In genomic region chrX:13487731-13488505, GRCh38 we compare ENCODE assay signal across 8 cellular contexts.
DNase-seq lines count a peak whose midpoint lies in the region; ATAC-seq and TF ChIP-seq lines count a peak whose summit lies in the region.

No MANE protein-coding gene starts in this region.

- peak; percentile 65 for DNase-seq in CD1c-positive myeloid dendritic cell (ENCODE audit: extremely low spot score)
- DNase-seq in M059J (ENCODE audit: low read depth): peak; percentile 88
- peak; percentile 61 for DNase-seq in SK-MEL-5 (ENCODE audit: low read depth, low spot score)
- peak; percentile 77 for DNase-seq in brain microvascular endothelial cell
- DNase-seq in gastrocnemius medialis: no peak
- DNase-seq in effector CD8-positive, alpha-beta T cell (lab: John Stamatoyannopoulos, UW): no peak

- TF ChIP-seq CTCF in brain microvascular endothelial cell (IDR thresholded peaks at IDR 0.05; ENCODE audit: low read depth, low read length, missing control alignments) (peak; percentile 60), gastrocnemius medialis (IDR thresholded peaks at IDR 0.05 in 4 of 5, conservative IDR thresholded peaks at IDR 0.05 in 1 of 5) (peak; percentile 49 to 57 (median 50))

- H3K27me3 ChIP-seq in brain microvascular endothelial cell (replicated peaks) (no peaks in the 10 kb centered on the region), iPS-18a (ENCODE audit: control insufficient read depth, insufficient read depth, low read length) (no peaks in the 10 kb centered on the region), gastrocnemius medialis (no peaks in the 10 kb centered on the region)

- no peaks in the 10 kb centered on the region for H3K9me3 ChIP-seq in iPS-18a (ENCODE audit: control insufficient read depth, low read depth, low read length)
- H3K9me3 ChIP-seq in gastrocnemius medialis: no peaks in the 10 kb centered on the region

- in situ Hi-C loops in SK-MEL-5 (cut with HindIII; ENCODE audit: low pct_unique_long_range_greater_than_20kb, low sequenced_read_pairs): no loop called here
- in situ Hi-C loops in brain microvascular endothelial cell (cut with HindIII; ENCODE audit: low pct_ligation_motif_present, low sequenced_read_pairs): no loop called here
- in situ Hi-C loops in gastrocnemius medialis (cut with MboI; ENCODE audit: low sequenced_read_pairs in 4 of 4): loop anchor here (10.0 to 25.0 kb wide), 4 partner anchors 226 to 533 kb away; no protein-coding TSS in a partner anchor

- peak; percentile 66 for ATAC-seq in GM19351 (IDR thresholded peaks at IDR 0.05; ENCODE audit: unreplicated experiment)
- ATAC-seq in gastrocnemius medialis: peak; percentile 70 to 72

- H3K4me1 ChIP-seq in iPS-18a (ENCODE audit: control insufficient read depth, low read depth, low read length): peaks cover 15% of the 10 kb centered on the region
- peaks cover 6 to 7% of the 10 kb centered on the region in 2 donors for H3K4me1 ChIP-seq in gastrocnemius medialis

- peak overlapping the region; percentile 51 for H3K9ac ChIP-seq in iPS-18a (ENCODE audit: low read length)

- H3K36me3 ChIP-seq in brain microvascular endothelial cell (replicated peaks) (no peaks in the 10 kb centered on the region), iPS-18a (ENCODE audit: control insufficient read depth, low read depth, low read length) (no peaks in the 10 kb centered on the region), gastrocnemius medialis (no peaks in the 10 kb centered on the region)

- TF ChIP-seq POLR2A in gastrocnemius medialis (IDR thresholded peaks at IDR 0.05): no peak

- intact Hi-C loops in gastrocnemius medialis (cut with DNase I; ENCODE audit: low total_unique reads): loop anchor here (1.0 to 2.0 kb wide), 2 partner anchors 517 to 541 kb away; no protein-coding TSS in a partner anchor

- H3K4me3 ChIP-seq in brain microvascular endothelial cell (ENCODE audit: low read depth, low read length) (no peak overlapping the region), iPS-18a (ENCODE audit: low read length) (no peak overlapping the region), gastrocnemius medialis (no peak overlapping the region)

- peak overlapping the region; percentile 94 for H3K27ac ChIP-seq in brain microvascular endothelial cell
- peak overlapping the region; percentile 67 for H3K27ac ChIP-seq in iPS-18a (ENCODE audit: low read length)
- peak overlapping the region; percentile 42 to 68 (median 60) for H3K27ac ChIP-seq in gastrocnemius medialis

Comparison
In these comparisons a context has a peak if more than half of its experiments do, and no peak if none do; other contexts are left out.
1. DNase-seq: peak in CD1c-positive myeloid dendritic cell (single experiment), M059J (single experiment), SK-MEL-5 (single experiment) and brain microvascular endothelial cell (single experiment); none in gastrocnemius medialis (0 of 2) and effector CD8-positive, alpha-beta T cell (single experiment).
2. in situ Hi-C loops: an anchor here in gastrocnemius medialis (10.0 to 25.0 kb wide); none called in SK-MEL-5 and brain microvascular endothelial cell.
3. Peak in every context shown above with its lines, with median percentiles within 50 percentile points of each other: H3K27ac ChIP-seq.